ENCODE assay signal across 8 cellular contexts in the genomic region with DNA sequence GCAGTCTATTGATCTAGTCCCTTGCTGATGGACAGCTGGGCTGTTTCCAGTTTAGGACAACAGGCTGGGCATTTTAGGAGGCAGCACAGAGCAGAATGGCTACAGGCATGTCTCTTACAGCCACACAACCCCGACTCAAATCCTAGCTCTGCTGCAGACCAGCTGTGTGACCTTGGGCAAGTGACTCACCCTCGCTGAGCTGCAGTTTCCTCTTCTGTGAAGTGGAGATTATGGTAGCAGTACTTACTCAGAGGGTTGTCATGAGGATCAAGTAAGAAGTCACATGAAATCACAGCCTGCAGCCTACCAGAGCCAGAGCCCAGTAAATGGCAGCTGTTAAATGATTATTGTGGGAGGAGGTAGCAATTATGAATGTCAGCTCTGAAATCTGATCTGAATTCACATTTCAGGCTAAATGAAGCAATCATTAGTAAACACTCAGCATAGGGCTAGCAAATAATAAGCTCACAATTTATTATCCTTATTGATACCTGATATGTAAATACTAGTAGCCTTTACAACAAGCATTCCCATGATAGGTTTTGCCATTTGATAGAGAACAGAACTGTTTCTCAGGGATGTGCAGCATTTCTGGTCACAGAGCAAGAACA. TPM values are rescaled to one million over a fixed set of nuclear protein-coding genes. Genes with fewer than 3 reads are reported as not detected.
DNase-seq lines count a peak whose midpoint lies in the region; ATAC-seq and TF ChIP-seq lines count a peak whose summit lies in the region.

No MANE protein-coding gene starts in this region.

- no peak for TF ChIP-seq CTCF in Panc1 (IDR thresholded peaks at IDR 0.05)

- in situ Hi-C loops in Panc1 (cut with HindIII; ENCODE audit: low pct_unique_long_range_greater_than_20kb, low sequenced_read_pairs), result no loop called here

- POLR2A ChIA-PET in Panc1 (lab: Charles Lee), result no interaction called here

- H3K4me3 ChIP-seq in Panc1 (ENCODE audit: low read depth in 2 of 2, low read length in 2 of 2), result no peak overlapping the region

- CTCF ChIA-PET in Panc1 (lab: Charles Lee), result no interaction called here

- H3K27ac ChIP-seq in Panc1 (ENCODE audit: low read length), result peak overlapping the region; percentile 65

- no TSS peak for BruUV-seq in Panc1 (replicated peaks; lab: Mats Ljungman, UMichigan)

- H3K9me3 ChIP-seq in Panc1 (ENCODE audit: control insufficient read depth, insufficient read depth, low read depth, low read length), result peaks cover 5% of the 10 kb centered on the region; the same call in 1 of the 2 replicates

- peaks cover 45% of the 10 kb centered on the region for H3K4me1 ChIP-seq in Panc1 (ENCODE audit: control insufficient read depth, insufficient read depth, low read length)

- DNase-seq in GM03348 (ENCODE audit: low spot score) (peak; percentile 74), Panc1 (ENCODE audit: low read depth, low spot score) (peak; percentile 73), dermis blood vessel endothelial cell (peak; percentile 96), sciatic nerve (ENCODE audit: low spot score) (peak; percentile 33), SHP77 (lab: John Stamatoyannopoulos, UW) (no peak), NCI-H345 (lab: John Stamatoyannopoulos, UW) (no peak), NCI-H128 (lab: John Stamatoyannopoulos, UW; ENCODE audit: unreplicated experiment) (no peak)

- intact Hi-C loops in Panc1 (cut with micrococcal nuclease; ENCODE audit: unreplicated experiment), result no loop called here
- intact Hi-C loops in sciatic nerve (cut with DNase I), result no loop called here

- H3K27me3 ChIP-seq in Panc1 (ENCODE audit: control insufficient read depth, insufficient read depth, low read length), result no peaks in the 10 kb centered on the region

- H3K36me3 ChIP-seq in Panc1 (ENCODE audit: control insufficient read depth, insufficient read depth, low read length), result no peaks in the 10 kb centered on the region

- ATAC-seq in Panc1 (peak; percentile 84), sciatic nerve (no peak), HG03469 (IDR thresholded peaks at IDR 0.05; ENCODE audit: unreplicated experiment) (no peak)

RNA-seq across cellular contexts. Expression of gene MYEOV, which starts 58.9 kb away (rescaled TPM):
- total RNA-seq in Panc1 (2021; ENCODE audit: unreplicated experiment), result 69.8 TPM
- polyA plus RNA-seq in Panc1 (2012; ENCODE audit: insufficient read length), result 49.0 TPM
- total RNA-seq in dermis blood vessel endothelial cell, result 0.05 TPM in 1 of 2 replicates, not detected in the other
- total RNA-seq in sciatic nerve, result 1.2 TPM

Comparison
In these comparisons a context has a peak if more than half of its experiments do, and no peak if none do; other contexts are left out.
1. DNase-seq: peak in GM03348 (single experiment), Panc1 (single experiment), dermis blood vessel endothelial cell (single experiment) and sciatic nerve (single experiment); none in SHP77 (0 of 2), NCI-H345 (single experiment) and NCI-H128 (single experiment).
2. RNA of gene MYEOV, which starts 58.9 kb away (total RNA-seq): 69.8 TPM in Panc1 (single experiment); 1.2 TPM in sciatic nerve (single experiment) and 0.05 TPM in dermis blood vessel endothelial cell; every median in the first group is over 10 times any median in the second.